Comparison of ENCODE assay signal across 23 cellular contexts in the genomic region with DNA sequence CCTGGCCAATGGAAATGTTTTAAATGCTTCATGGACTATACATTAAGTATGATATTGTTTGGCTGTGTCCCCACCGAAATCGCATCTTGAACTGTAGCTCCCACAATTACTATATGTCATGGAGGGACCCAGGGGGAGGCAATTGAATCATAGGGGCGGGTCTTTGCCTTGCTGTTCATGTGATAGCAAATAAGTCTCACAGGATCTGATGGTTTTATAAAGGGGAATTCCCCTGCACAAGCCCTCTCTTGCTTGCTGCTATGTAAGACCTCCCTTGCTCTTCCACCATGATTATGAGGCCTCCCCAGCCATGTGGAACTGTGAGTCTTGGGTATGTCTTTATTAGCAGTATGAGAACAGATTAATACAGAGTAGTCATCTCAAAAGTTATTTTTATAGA. TPM values are rescaled to one million over a fixed set of nuclear protein-coding genes. Genes with fewer than 3 reads are reported as not detected.
A peak's percentile ranks its signal among the peaks of the same experiment; 100 is the strongest.
DNase-seq lines count a peak whose midpoint lies in the region; ATAC-seq and TF ChIP-seq lines count a peak whose summit lies in the region.
"Had no signal": no experiment of that assay in that cellular context is flagged by ENCODE, and none has a peak within 500 bp of the region (broad histone marks: within the 10 kb centered on the region; RNA-seq: fewer than 3 reads in every experiment).

No MANE protein-coding gene starts in this region.

- peaks cover 5% of the 10 kb centered on the region for H3K27me3 Mint-ChIP-seq in activated CD8-positive, alpha-beta T cell treated with anti-CD3 and anti-CD28 coated beads for 36 hours
- peaks cover 8% of the 10 kb centered on the region for H3K27me3 Mint-ChIP-seq in activated CD8-positive, alpha-beta T cell treated with anti-CD3 and anti-CD28 coated beads, Interleukin-2, amount 10 ng/mL, durations not matched to agents 7 days and 5 days (ENCODE audit: low read depth)

- CTCF ChIA-PET in activated CD8-positive, alpha-beta T cell treated with anti-CD3 and anti-CD28 coated beads for 36 hours (lab: Charles Lee) = no interaction called here
- CTCF ChIA-PET in activated CD8-positive, alpha-beta T cell treated with anti-CD3 and anti-CD28 coated beads, Interleukin-2, amount 10 ng/mL, durations not matched to agents 7 days and 5 days (lab: Charles Lee) = no interaction called here
- CTCF ChIA-PET in mammary epithelial cell (lab: Charles Lee; ENCODE audit: low non-redundant PET) = no interaction called here

- intact Hi-C loops in activated CD8-positive, alpha-beta T cell treated with anti-CD3 and anti-CD28 coated beads for 36 hours (cut with micrococcal nuclease) = no loop called here
- intact Hi-C loops in mammary epithelial cell (cut with micrococcal nuclease) = no loop called here
- intact Hi-C loops in breast epithelium (cut with DNase I; ENCODE audit: low total_unique reads) = loop anchor here (10.0 kb wide), 1 partner anchor 1560 kb away; no protein-coding TSS in a partner anchor

- H3K79me2 ChIP-seq in mammary epithelial cell (ENCODE audit: insufficient read depth, low read length) = no peaks in the 10 kb centered on the region

- peaks cover 6% of the 10 kb centered on the region for H3K4me1 ChIP-seq in mammary epithelial cell (ENCODE audit: insufficient read depth, low read length)
- H3K4me1 ChIP-seq in breast epithelium = no peaks in the 10 kb centered on the region
- no peaks in the 10 kb centered on the region for H3K4me1 ChIP-seq in foreskin keratinocyte
- H3K4me1 ChIP-seq: BE2C, HAP-1 had no signal

- dilution Hi-C loops in mammary epithelial cell (cut with HindIII; ENCODE audit: low sequenced_read_pairs) = loop anchor here (5.0 kb wide), 1 partner anchor 93 kb away; no protein-coding TSS in a partner anchor

- in situ Hi-C loops in mammary epithelial cell (cut with MboI; ENCODE audit: low sequenced_read_pairs in 2 of 2) = no loop called here

- no peaks in the 10 kb centered on the region for H3K4me1 Mint-ChIP-seq in activated CD8-positive, alpha-beta T cell treated with anti-CD3 and anti-CD28 coated beads for 36 hours (ENCODE audit: low read depth)
- H3K4me1 Mint-ChIP-seq in activated CD8-positive, alpha-beta T cell treated with anti-CD3 and anti-CD28 coated beads, Interleukin-2, amount 10 ng/mL, durations not matched to agents 7 days and 5 days (ENCODE audit: low read depth) = no peaks in the 10 kb centered on the region
- H3K4me1 Mint-ChIP-seq: CD14-positive monocyte; CD4-positive, alpha-beta memory T cell had no signal

- H3K36me3 ChIP-seq in mammary epithelial cell (ENCODE audit: insufficient read depth, low read length) (no peaks in the 10 kb centered on the region), breast epithelium (no peaks in the 10 kb centered on the region)
- H3K36me3 ChIP-seq: BE2C; BLaER1 treated with 17β-estradiol and CSF1 and Interleukin-3, amounts not matched to agents 10 nM and 100 nM; HAP-1 had no signal

- no peak overlapping the region for H3K27ac Mint-ChIP-seq in activated CD8-positive, alpha-beta T cell treated with anti-CD3 and anti-CD28 coated beads for 36 hours
- H3K27ac Mint-ChIP-seq in activated CD8-positive, alpha-beta T cell treated with anti-CD3 and anti-CD28 coated beads, Interleukin-2, amount 10 ng/mL, durations not matched to agents 7 days and 5 days = no peak overlapping the region
- H3K27ac Mint-ChIP-seq: CD14-positive monocyte; CD4-positive, alpha-beta memory T cell; HFFc6 had no signal

- TF ChIP-seq POLR2A in breast epithelium (IDR thresholded peaks at IDR 0.05) = no peak

- no peak overlapping the region for H2AFZ ChIP-seq in mammary epithelial cell (ENCODE audit: low read depth, low read length)

- H3K4me2 ChIP-seq in mammary epithelial cell (ENCODE audit: insufficient read depth, low read depth, low read length) = no peak overlapping the region
- H3K4me2 ChIP-seq: BLaER1 treated with 17β-estradiol and CSF1 and Interleukin-3, amounts not matched to agents 10 nM and 100 nM had no signal

- no peak overlapping the region for H3K9ac ChIP-seq in mammary epithelial cell (ENCODE audit: insufficient read depth, low read length)
- H3K9ac ChIP-seq: BLaER1 treated with 17β-estradiol and CSF1 and Interleukin-3, amounts not matched to agents 10 nM and 100 nM had no signal

- H3K9me3 Mint-ChIP-seq in activated CD8-positive, alpha-beta T cell treated with anti-CD3 and anti-CD28 coated beads for 36 hours = no peaks in the 10 kb centered on the region
- H3K9me3 Mint-ChIP-seq in activated CD8-positive, alpha-beta T cell treated with anti-CD3 and anti-CD28 coated beads, Interleukin-2, amount 10 ng/mL, durations not matched to agents 7 days and 5 days (ENCODE audit: insufficient read depth) = no peaks in the 10 kb centered on the region
- H3K9me3 Mint-ChIP-seq: HFFc6 had no signal

- H3K9me3 ChIP-seq in mammary epithelial cell (replicated peaks; ENCODE audit: insufficient read depth, low read length) = no peaks in the 10 kb centered on the region
- H3K9me3 ChIP-seq in breast epithelium = no peaks in the 10 kb centered on the region
- H3K9me3 ChIP-seq: BE2C; BLaER1 treated with 17β-estradiol and CSF1 and Interleukin-3, amounts not matched to agents 10 nM and 100 nM; HAP-1 had no signal

- no peaks in the 10 kb centered on the region for H3K27me3 ChIP-seq in mammary epithelial cell (ENCODE audit: insufficient read depth, low read length)
- no peaks in the 10 kb centered on the region for H3K27me3 ChIP-seq in breast epithelium
- H3K27me3 ChIP-seq in foreskin keratinocyte = peaks cover 4% of the 10 kb centered on the region
- H3K27me3 ChIP-seq: BLaER1 treated with 17β-estradiol and CSF1 and Interleukin-3, amounts not matched to agents 10 nM and 100 nM had no signal

- no peak for DNase-seq in activated CD8-positive, alpha-beta T cell treated with anti-CD3 and anti-CD28 coated beads for 36 hours
- no peak for DNase-seq in activated CD8-positive, alpha-beta T cell treated with anti-CD3 and anti-CD28 coated beads, Interleukin-2, amount 10 ng/mL, durations not matched to agents 7 days and 5 days
- DNase-seq in mammary epithelial cell = peak; percentile 22
- no peak for DNase-seq in breast epithelium (ENCODE audit: low spot score in 2 of 2)
- DNase-seq in foreskin keratinocyte = no peak
- DNase-seq: ACHN; AML-193; BE2C; Calu3; CD4-positive, alpha-beta memory T cell; COR-L47; DMS53; DMS79 treated with DMSO at 0.1 percent for 48 hours; GF-D8; GOT3; HFFc6 had no signal

- H4K20me1 ChIP-seq in mammary epithelial cell (ENCODE audit: insufficient read depth, low read length) = no peaks in the 10 kb centered on the region
- H4K20me1 ChIP-seq: BLaER1 treated with 17β-estradiol and CSF1 and Interleukin-3, amounts not matched to agents 10 nM and 100 nM had no signal

- H3K36me3 Mint-ChIP-seq in activated CD8-positive, alpha-beta T cell treated with anti-CD3 and anti-CD28 coated beads for 36 hours (ENCODE audit: low read depth) = no peaks in the 10 kb centered on the region
- no peaks in the 10 kb centered on the region for H3K36me3 Mint-ChIP-seq in activated CD8-positive, alpha-beta T cell treated with anti-CD3 and anti-CD28 coated beads, Interleukin-2, amount 10 ng/mL, durations not matched to agents 7 days and 5 days (ENCODE audit: low read depth)
- H3K36me3 Mint-ChIP-seq: CD14-positive monocyte; CD4-positive, alpha-beta memory T cell had no signal

- POLR2A ChIA-PET in activated CD8-positive, alpha-beta T cell treated with anti-CD3 and anti-CD28 coated beads for 36 hours (lab: Charles Lee) = no interaction called here
- POLR2A ChIA-PET in activated CD8-positive, alpha-beta T cell treated with anti-CD3 and anti-CD28 coated beads, Interleukin-2, amount 10 ng/mL, durations not matched to agents 7 days and 5 days (lab: Charles Lee) = no interaction called here

- no peak overlapping the region for H3K4me3 Mint-ChIP-seq in activated CD8-positive, alpha-beta T cell treated with anti-CD3 and anti-CD28 coated beads for 36 hours
- H3K4me3 Mint-ChIP-seq in activated CD8-positive, alpha-beta T cell treated with anti-CD3 and anti-CD28 coated beads, Interleukin-2, amount 10 ng/mL, durations not matched to agents 7 days and 5 days = no peak overlapping the region
- H3K4me3 Mint-ChIP-seq: CD14-positive monocyte; CD4-positive, alpha-beta memory T cell; HFFc6 had no signal

- no peak for TF ChIP-seq CTCF in activated CD8-positive, alpha-beta T cell treated with anti-CD3 and anti-CD28 coated beads for 36 hours (IDR thresholded peaks at IDR 0.05)
- TF ChIP-seq CTCF in mammary epithelial cell (conservative IDR thresholded peaks at IDR 0.05 in 1 of 2, IDR thresholded peaks at IDR 0.05 in 1 of 2; ENCODE audit: extremely low read depth in 1 of 2, insufficient read depth in 1 of 2, low read depth in 1 of 2, low read length in 2 of 2) (no peak), breast epithelium (IDR thresholded peaks at IDR 0.05) (no peak), foreskin keratinocyte (conservative IDR thresholded peaks at IDR 0.05) (no peak)

- H3K4me3 ChIP-seq in mammary epithelial cell (replicated peaks in 1 of 3; ENCODE audit: insufficient read depth in 1 of 3, low read depth in 2 of 3, low read length in 3 of 3) (no peak overlapping the region), breast epithelium (no peak overlapping the region)
- H3K4me3 ChIP-seq: BLaER1 treated with 17β-estradiol and CSF1 and Interleukin-3, amounts not matched to agents 10 nM and 100 nM; HAP-1 had no signal

- ATAC-seq in activated CD8-positive, alpha-beta T cell treated with anti-CD3 and anti-CD28 coated beads for 36 hours = peak; percentile 49
- no peak for ATAC-seq in activated CD8-positive, alpha-beta T cell treated with anti-CD3 and anti-CD28 coated beads, Interleukin-2, amount 10 ng/mL, durations not matched to agents 7 days and 5 days
- ATAC-seq in foreskin keratinocyte (peak; percentile 70), HG02852 (IDR thresholded peaks at IDR 0.05; ENCODE audit: unreplicated experiment) (no peak), GM19397 (IDR thresholded peaks at IDR 0.05; ENCODE audit: unreplicated experiment) (no peak)

- 91% methylated on average over 3 of the region's 3 CpGs for WGBS in mammary epithelial cell (ENCODE audit: low coverage, missing lambda C conversion rate)

- BruUV-seq in mammary epithelial cell (replicated peaks; lab: Mats Ljungman, UMichigan) = no TSS peak

- H3K27ac ChIP-seq in mammary epithelial cell (ENCODE audit: insufficient read depth, low read depth, low read length) (no peak overlapping the region), breast epithelium (no peak overlapping the region), foreskin keratinocyte (no peak overlapping the region)
- H3K27ac ChIP-seq: 22Rv1; BLaER1 treated with 17β-estradiol and CSF1 and Interleukin-3, amounts not matched to agents 10 nM and 100 nM had no signal

RNA-seq across cellular contexts. Expression of a gene that starts 32.4 kb away (rescaled TPM):
- 1 to 10 TPM; 5.6 to 6.9 TPM for total RNA-seq in activated CD8-positive, alpha-beta T cell treated with anti-CD3 and anti-CD28 coated beads for 36 hours
- total RNA-seq in activated CD8-positive, alpha-beta T cell treated with anti-CD3 and anti-CD28 coated beads, Interleukin-2, amount 10 ng/mL, durations not matched to agents 7 days and 5 days = 1 to 10 TPM; 6.3 to 6.6 TPM
- total RNA-seq in mammary epithelial cell (10 to 100 TPM; 28.4 to 48.7 TPM), breast epithelium (10 to 100 TPM; 56.8 to 71.1 (median 61.2) TPM), foreskin keratinocyte (13.4 and 22.6 TPM in 2 replicates)
- polyA plus RNA-seq in mammary epithelial cell (3.3 TPM), foreskin keratinocyte (6.5 and 10.7 TPM in 2 replicates)
- polyA minus RNA-seq in mammary epithelial cell = 10.9 TPM
- total RNA-seq: G401 had no signal

Comparison
In these comparisons a context has a peak if more than half of its experiments do, and no peak if none do; other contexts are left out.
1. ATAC-seq: peak in activated CD8-positive, alpha-beta T cell treated with anti-CD3 and anti-CD28 coated beads for 36 hours (single experiment) and foreskin keratinocyte (single experiment); none in activated CD8-positive, alpha-beta T cell treated with anti-CD3 and anti-CD28 coated beads, Interleukin-2, amount 10 ng/mL, durations not matched to agents 7 days and 5 days (single experiment), HG02852 (single experiment) and GM19397 (single experiment).